In genomic region chr13:38752726-38753125, GRCh38 we compare ENCODE assay signal across 1 cellular context.
TF ChIP-seq lines count a peak whose summit lies in the region.

No MANE protein-coding gene starts in this region.

TF ChIP-seq in GM23338, 12 proteins besides CTCF, POLR2A, EP300 and RAD21 (continued from another document):
- TF ChIP-seq REST (IDR thresholded peaks at IDR 0.05; ENCODE audit: unreplicated experiment), result no peak
- TF ChIP-seq POLR2AphosphoS5 (IDR thresholded peaks at IDR 0.05; ENCODE audit: low read depth), result no peak
- TF ChIP-seq, protein P1, sequence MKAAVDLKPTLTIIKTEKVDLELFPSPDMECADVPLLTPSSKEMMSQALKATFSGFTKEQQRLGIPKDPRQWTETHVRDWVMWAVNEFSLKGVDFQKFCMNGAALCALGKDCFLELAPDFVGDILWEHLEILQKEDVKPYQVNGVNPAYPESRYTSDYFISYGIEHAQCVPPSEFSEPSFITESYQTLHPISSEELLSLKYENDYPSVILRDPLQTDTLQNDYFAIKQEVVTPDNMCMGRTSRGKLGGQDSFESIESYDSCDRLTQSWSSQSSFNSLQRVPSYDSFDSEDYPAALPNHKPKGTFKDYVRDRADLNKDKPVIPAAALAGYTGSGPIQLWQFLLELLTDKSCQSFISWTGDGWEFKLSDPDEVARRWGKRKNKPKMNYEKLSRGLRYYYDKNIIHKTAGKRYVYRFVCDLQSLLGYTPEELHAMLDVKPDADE (IDR thresholded peaks at IDR 0.05), result no peak
